ENCODE assay signal across 1 cellular context in the genomic region with DNA sequence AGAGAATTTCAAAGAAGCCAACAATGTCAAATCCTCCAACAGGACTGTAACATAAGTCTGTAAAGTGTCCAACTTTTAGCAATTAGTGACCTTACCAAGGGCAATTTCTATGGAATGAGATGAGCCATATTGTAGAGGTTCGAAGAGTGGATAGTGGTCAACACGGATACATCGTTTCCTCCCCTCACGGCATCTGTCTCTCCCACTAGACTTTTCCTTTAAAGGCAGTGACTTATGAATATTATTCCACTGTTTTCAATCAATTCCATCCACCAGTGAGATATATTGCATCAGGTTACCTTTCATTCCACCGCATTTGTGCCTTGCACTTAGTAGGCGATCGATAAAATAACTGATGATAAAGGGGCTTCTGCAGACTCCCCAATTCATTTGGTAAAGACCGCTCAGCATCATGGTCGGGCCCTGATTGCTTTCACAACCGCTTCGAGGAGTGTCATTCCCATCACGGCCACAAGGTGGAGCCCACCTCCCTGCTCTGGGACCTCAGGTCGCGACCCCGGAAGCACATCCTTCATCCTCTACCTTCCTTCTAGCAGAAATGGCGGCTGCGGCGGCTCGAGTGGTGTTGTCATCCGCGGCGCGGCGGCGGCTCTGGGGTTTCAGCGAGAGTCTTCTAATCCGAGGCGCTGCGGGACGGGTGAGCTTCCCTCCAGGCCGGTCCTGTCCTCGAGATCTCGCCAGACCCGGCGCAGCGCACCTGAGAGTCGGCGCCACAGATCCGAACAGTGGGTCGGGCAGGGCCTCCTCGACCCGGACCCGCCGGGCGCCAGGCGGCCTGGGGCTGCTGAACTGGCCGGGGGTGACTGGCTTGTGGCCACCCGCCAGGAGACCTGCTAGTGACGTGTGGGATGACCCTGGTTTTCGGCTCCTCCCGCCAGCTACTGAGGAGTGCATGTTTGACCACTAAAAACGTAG.
TF ChIP-seq lines count a peak whose summit lies in the region.

A gene with protein sequence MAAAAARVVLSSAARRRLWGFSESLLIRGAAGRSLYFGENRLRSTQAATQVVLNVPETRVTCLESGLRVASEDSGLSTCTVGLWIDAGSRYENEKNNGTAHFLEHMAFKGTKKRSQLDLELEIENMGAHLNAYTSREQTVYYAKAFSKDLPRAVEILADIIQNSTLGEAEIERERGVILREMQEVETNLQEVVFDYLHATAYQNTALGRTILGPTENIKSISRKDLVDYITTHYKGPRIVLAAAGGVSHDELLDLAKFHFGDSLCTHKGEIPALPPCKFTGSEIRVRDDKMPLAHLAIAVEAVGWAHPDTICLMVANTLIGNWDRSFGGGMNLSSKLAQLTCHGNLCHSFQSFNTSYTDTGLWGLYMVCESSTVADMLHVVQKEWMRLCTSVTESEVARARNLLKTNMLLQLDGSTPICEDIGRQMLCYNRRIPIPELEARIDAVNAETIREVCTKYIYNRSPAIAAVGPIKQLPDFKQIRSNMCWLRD (plus strand): TSS at position 535 of the 936 bp plus-strand sequence. CDS start 25 bp downstream, at position 560.

TF ChIP-seq in HepG2, 621 proteins besides CTCF, POLR2A, EP300 and RAD21 (continued from another document and continues in another):
- TF ChIP-seq ZNF318 (CRISPR knock-in tag; IDR thresholded peaks at IDR 0.05) (no peak), ZSCAN20 (CRISPR knock-in tag; IDR thresholded peaks at IDR 0.05; ENCODE audit: borderline replicate concordance) (peak; percentile 88; the same call in 1 of the 2 replicates), GTF3A (CRISPR knock-in tag; conservative IDR thresholded peaks at IDR 0.05) (no peak), RERE (CRISPR knock-in tag; IDR thresholded peaks at IDR 0.05; ENCODE audit: low read depth) (no peak), ZNF335 (CRISPR knock-in tag; IDR thresholded peaks at IDR 0.05) (peak; percentile 78; the same call in 1 of the 2 replicates), PAWR (CRISPR knock-in tag; IDR thresholded peaks at IDR 0.05; ENCODE audit: borderline replicate concordance) (no peak), IRF2 (CRISPR knock-in tag; IDR thresholded peaks at IDR 0.05) (peak; percentile 81), ZNF383 (CRISPR knock-in tag; IDR thresholded peaks at IDR 0.05; ENCODE audit: borderline replicate concordance) (no peak), HNRNPLL (IDR thresholded peaks at IDR 0.05; ENCODE audit: low read depth, low read length, poor library complexity, severe bottlenecking) (peak; percentile 24), ZNF720 (CRISPR knock-in tag; IDR thresholded peaks at IDR 0.05) (no peak), TEAD3 (CRISPR knock-in tag; optimal IDR thresholded peaks at IDR 0.05; ENCODE audit: borderline replicate concordance) (peak; percentile 70), ZFP62 (CRISPR knock-in tag; IDR thresholded peaks at IDR 0.05) (no peak), KDM1A (CRISPR knock-in tag; IDR thresholded peaks at IDR 0.05) (peak; percentile 84), MIER2 (CRISPR knock-in tag; IDR thresholded peaks at IDR 0.05) (0 out of 2 replicates have a peak, but pooled peaks have one; percentile 45), SRY (CRISPR knock-in tag; IDR thresholded peaks at IDR 0.05) (peak; percentile 86), ZNF44 (CRISPR knock-in tag; IDR thresholded peaks at IDR 0.05) (no peak; the same call in 1 of the 2 replicates), ATAD3A (CRISPR knock-in tag; IDR thresholded peaks at IDR 0.05) (no peak), NR1H2 (CRISPR knock-in tag; IDR thresholded peaks at IDR 0.05; ENCODE audit: borderline replicate concordance, low read depth) (peak; percentile 45; the same call in 1 of the 2 replicates), KLF16 (CRISPR knock-in tag; IDR thresholded peaks at IDR 0.05) (peak in 1 of 2 experiments; percentile 83; a peak in 2 of 4 replicates), ZBTB7A (CRISPR knock-in tag; IDR thresholded peaks at IDR 0.05) (peak; percentile 39; the same call in 1 of the 2 replicates), SP2 (CRISPR knock-in tag; IDR thresholded peaks at IDR 0.05) (0 out of 2 replicates have a peak, but pooled peaks have one; percentile 45), ZBTB7B (CRISPR knock-in tag; IDR thresholded peaks at IDR 0.05) (peak; percentile 67), SRSF1 (optimal IDR thresholded peaks at IDR 0.05; ENCODE audit: low read depth, low read length) (peak; percentile 67), IKZF4 (CRISPR knock-in tag; IDR thresholded peaks at IDR 0.05; ENCODE audit: borderline replicate concordance, low read depth, not compliant biosample characterization) (peak; percentile 74), ZNF260 (CRISPR knock-in tag; IDR thresholded peaks at IDR 0.05; ENCODE audit: borderline replicate concordance, low read depth) (no peak), ZNF274 (CRISPR knock-in tag; IDR thresholded peaks at IDR 0.05) (peak; percentile 93), ZKSCAN1 (IDR thresholded peaks at IDR 0.05; ENCODE audit: low read length) (no peak), ZNF510 (CRISPR knock-in tag; IDR thresholded peaks at IDR 0.05; ENCODE audit: low read depth) (0 out of 2 replicates have a peak, but pooled peaks have one; percentile 9), DBP (CRISPR knock-in tag; IDR thresholded peaks at IDR 0.05; ENCODE audit: not compliant biosample characterization) (peak; percentile 56), MTF2 (CRISPR knock-in tag; IDR thresholded peaks at IDR 0.05; ENCODE audit: borderline replicate concordance) (peak; percentile 89; the same call in 1 of the 2 replicates), KDM6A (CRISPR knock-in tag; IDR thresholded peaks at IDR 0.05; ENCODE audit: low read depth) (no peak), MZF1 (CRISPR knock-in tag; IDR thresholded peaks at IDR 0.05; ENCODE audit: borderline replicate concordance) (no peak)
- TF ChIP-seq, protein P1, sequence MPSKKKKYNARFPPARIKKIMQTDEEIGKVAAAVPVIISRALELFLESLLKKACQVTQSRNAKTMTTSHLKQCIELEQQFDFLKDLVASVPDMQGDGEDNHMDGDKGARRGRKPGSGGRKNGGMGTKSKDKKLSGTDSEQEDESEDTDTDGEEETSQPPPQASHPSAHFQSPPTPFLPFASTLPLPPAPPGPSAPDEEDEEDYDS (CRISPR knock-in tag; IDR thresholded peaks at IDR 0.05), result peak; percentile 87
- TF ChIP-seq, protein P2, sequence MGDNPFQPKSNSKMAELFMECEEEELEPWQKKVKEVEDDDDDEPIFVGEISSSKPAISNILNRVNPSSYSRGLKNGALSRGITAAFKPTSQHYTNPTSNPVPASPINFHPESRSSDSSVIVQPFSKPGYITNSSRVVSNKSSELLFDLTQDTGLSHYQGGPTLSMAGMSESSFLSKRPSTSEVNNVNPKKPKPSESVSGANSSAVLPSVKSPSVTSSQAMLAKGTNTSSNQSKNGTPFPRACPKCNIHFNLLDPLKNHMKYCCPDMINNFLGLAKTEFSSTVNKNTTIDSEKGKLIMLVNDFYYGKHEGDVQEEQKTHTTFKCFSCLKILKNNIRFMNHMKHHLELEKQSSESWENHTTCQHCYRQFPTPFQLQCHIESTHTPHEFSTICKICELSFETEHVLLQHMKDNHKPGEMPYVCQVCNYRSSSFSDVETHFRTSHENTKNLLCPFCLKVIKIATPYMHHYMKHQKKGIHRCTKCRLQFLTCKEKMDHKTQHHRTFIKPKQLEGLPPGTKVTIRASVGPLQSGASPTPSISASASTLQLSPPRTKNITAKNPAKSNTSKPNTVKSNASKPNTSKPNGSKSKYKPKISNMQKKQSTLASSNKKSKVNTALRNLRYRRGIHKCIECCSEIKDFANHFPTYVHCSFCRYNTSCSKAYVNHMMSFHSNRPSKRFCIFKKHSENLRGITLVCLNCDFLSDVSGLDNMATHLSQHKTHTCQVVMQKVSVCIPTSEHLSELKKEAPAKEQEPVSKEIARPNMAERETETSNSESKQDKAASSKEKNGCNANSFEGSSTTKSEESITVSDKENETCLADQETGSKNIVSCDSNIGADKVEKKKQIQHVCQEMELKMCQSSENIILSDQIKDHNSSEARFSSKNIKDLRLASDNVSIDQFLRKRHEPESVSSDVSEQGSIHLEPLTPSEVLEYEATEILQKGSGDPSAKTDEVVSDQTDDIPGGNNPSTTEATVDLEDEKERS (CRISPR knock-in tag; IDR thresholded peaks at IDR 0.05), result peak; percentile 50; the same call in 1 of the 2 replicates
- TF ChIP-seq, protein P3, sequence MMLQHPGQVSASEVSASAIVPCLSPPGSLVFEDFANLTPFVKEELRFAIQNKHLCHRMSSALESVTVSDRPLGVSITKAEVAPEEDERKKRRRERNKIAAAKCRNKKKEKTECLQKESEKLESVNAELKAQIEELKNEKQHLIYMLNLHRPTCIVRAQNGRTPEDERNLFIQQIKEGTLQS (CRISPR knock-in tag; IDR thresholded peaks at IDR 0.05), result peak; percentile 66; the same call in 1 of the 2 replicates
